Comparison of ENCODE assay signal across 20 cellular contexts in genomic region chr15:86935841-86936240, GRCh38.
DNase-seq lines count a peak whose midpoint lies in the region; ATAC-seq and TF ChIP-seq lines count a peak whose summit lies in the region.
"Had no signal": no experiment of that assay in that cellular context is flagged by ENCODE, and none has a peak within 500 bp of the region (broad histone marks: within the 10 kb centered on the region; RNA-seq: fewer than 3 reads in every experiment).

No MANE protein-coding gene starts in this region.

- no peak overlapping the region for H3K4me3 ChIP-seq in H7 (ENCODE audit: insufficient read depth, low read depth, low read length)
- H3K4me3 ChIP-seq in endodermal cell (ENCODE audit: low read length), result no peak overlapping the region
- no peak overlapping the region for H3K4me3 ChIP-seq in body of pancreas
- H3K4me3 ChIP-seq: GM23248 had no signal

- H3K27me3 Mint-ChIP-seq in endodermal cell (ENCODE audit: insufficient read depth), result no peaks in the 10 kb centered on the region
- H3K27me3 Mint-ChIP-seq: B cell, IgD-negative memory B cell had no signal

- no peaks in the 10 kb centered on the region for H3K4me1 ChIP-seq in endodermal cell (ENCODE audit: control insufficient read depth, insufficient read depth, low read length)
- H3K4me1 ChIP-seq in body of pancreas, result no peaks in the 10 kb centered on the region

- H3K36me3 Mint-ChIP-seq in endodermal cell (ENCODE audit: low read depth), result no peaks in the 10 kb centered on the region
- H3K36me3 Mint-ChIP-seq: CD14-positive monocyte, IgD-negative memory B cell had no signal

- no peak overlapping the region for H3K4me3 Mint-ChIP-seq in endodermal cell
- H3K4me3 Mint-ChIP-seq: B cell, CD14-positive monocyte, IgD-negative memory B cell had no signal

- H3K9me3 Mint-ChIP-seq in endodermal cell, result no peaks in the 10 kb centered on the region

- intact Hi-C loops in body of pancreas (cut with DNase I), result no loop called here

- TF ChIP-seq CTCF in endodermal cell (conservative IDR thresholded peaks at IDR 0.05) (peak; percentile 71), body of pancreas (IDR thresholded peaks at IDR 0.05) (no peak)

- H3K9ac ChIP-seq in endodermal cell (ENCODE audit: extremely low read depth, low read length, poor library complexity, severe bottlenecking), result no peak overlapping the region
- H3K9ac ChIP-seq: GM23248 had no signal

- 90 to 91% methylated on average over 5 to 8 of the region's 8 CpGs for WGBS in endodermal cell (ENCODE audit: insufficient coverage in 1 of 2, insufficient read length in 1 of 2), 2 experiments
- 43 to 52% methylated on average over 8 of the region's 8 CpGs for WGBS in body of pancreas, 2 donors

- ATAC-seq in body of pancreas, result no peak
- ATAC-seq: SK-N-SH treated with all-trans-retinoic acid at 6 μM for 48 hours had no signal

- peaks cover 9% of the 10 kb centered on the region for H3K4me1 Mint-ChIP-seq in endodermal cell
- H3K4me1 Mint-ChIP-seq: B cell, CD14-positive monocyte, IgD-negative memory B cell had no signal

- H3K9me3 ChIP-seq in endodermal cell (ENCODE audit: control insufficient read depth, low read length), result no peaks in the 10 kb centered on the region
- H3K9me3 ChIP-seq in body of pancreas, result no peaks in the 10 kb centered on the region

- TF ChIP-seq POLR2A in body of pancreas (IDR thresholded peaks at IDR 0.05), result no peak

- no peak overlapping the region for H3K27ac Mint-ChIP-seq in endodermal cell
- H3K27ac Mint-ChIP-seq: B cell, CD14-positive monocyte, IgD-negative memory B cell had no signal

- H3K27ac ChIP-seq in endodermal cell (ENCODE audit: low read depth, low read length), result no peak overlapping the region
- H3K27ac ChIP-seq in substantia nigra (ENCODE audit: low read depth, low read length, poor library complexity, severe bottlenecking), result no peak overlapping the region
- H3K27ac ChIP-seq in body of pancreas, result no peak overlapping the region
- H3K27ac ChIP-seq: GM23248 had no signal

- DNase-seq in H7 (peak; percentile 53), endodermal cell (peak; percentile 75), inferior parietal cortex (ENCODE audit: extremely low spot score) (peak; percentile 18), substantia nigra (lab: John Stamatoyannopoulos, UW) (peak in 32 of 49 donors; percentile 2 to 57 (median 22)), RKO (ENCODE audit: low spot score) (no peak), body of pancreas (no peak), NCI-H774 (lab: John Stamatoyannopoulos, UW) (no peak)
- DNase-seq: DMS53; GDM1; GM23248; MV-4-11; NCI-H1105 treated with DMSO at 0.1 percent for 48 hours; NCI-H1694; NCI-H446 treated with DMSO at 0.1 percent for 48 hours; NCI-H526 treated with DMSO at 0.1 percent for 48 hours; NK-92 treated with Interleukin-12 subunit alpha and Interleukin-12 subunit beta, amount 100 ng/mL, for 24 hours had no signal

- H3K27me3 ChIP-seq in H7 (ENCODE audit: control insufficient read depth, insufficient read depth, low read length), result no peaks in the 10 kb centered on the region
- no peaks in the 10 kb centered on the region for H3K27me3 ChIP-seq in endodermal cell (ENCODE audit: control insufficient read depth, insufficient read depth, low read length, poor library complexity, severe bottlenecking)
- no peaks in the 10 kb centered on the region for H3K27me3 ChIP-seq in body of pancreas

- no peaks in the 10 kb centered on the region for H3K36me3 ChIP-seq in H7 (replicated peaks; ENCODE audit: control insufficient read depth, insufficient read depth, low read length)
- no peaks in the 10 kb centered on the region for H3K36me3 ChIP-seq in endodermal cell (ENCODE audit: control insufficient read depth, insufficient read depth, low read length)
- no peaks in the 10 kb centered on the region for H3K36me3 ChIP-seq in body of pancreas (replicated peaks in 1 of 2; ENCODE audit: insufficient read depth in 1 of 2, low read depth in 2 of 2)

Comparison
In these comparisons a context has a peak if more than half of its experiments do, and no peak if none do; other contexts are left out.
1. DNase-seq: peak in H7 (single experiment), endodermal cell (single experiment), inferior parietal cortex (single experiment) and substantia nigra (32 of 49); none in RKO (single experiment), body of pancreas (0 of 4) and NCI-H774 (single experiment).